ENCODE assay signal across 21 cellular contexts in genomic region chr3:101017048-101017447, GRCh38. TPM values are rescaled to one million over a fixed set of nuclear protein-coding genes. Genes with fewer than 3 reads are reported as not detected.
A peak's percentile ranks its signal among the peaks of the same experiment; 100 is the strongest.
DNase-seq lines count a peak whose midpoint lies in the region; ATAC-seq and TF ChIP-seq lines count a peak whose summit lies in the region.
"Had no signal": no experiment of that assay in that cellular context is flagged by ENCODE, and none has a peak within 500 bp of the region (broad histone marks: within the 10 kb centered on the region; RNA-seq: fewer than 3 reads in every experiment).

No MANE protein-coding gene starts in this region.

- H3K27ac ChIP-seq in brain microvascular endothelial cell (peak overlapping the region; percentile 3), foreskin keratinocyte (no peak overlapping the region), thoracic aorta (no peak overlapping the region)
- H3K27ac ChIP-seq: esophagus squamous epithelium, hepatocyte, HL-60, WERI-Rb-1 had no signal

- DNase-seq in Right ventricle myocardium inferior (ENCODE audit: missing footprints) (no peak), left ventricle myocardium superior (no peak), brain microvascular endothelial cell (peak; percentile 14), foreskin keratinocyte (peak in 1 of 2 donors; percentile 44), thoracic aorta (ENCODE audit: low spot score) (no peak), GM20000 (ENCODE audit: low spot score) (no peak), progenitor cell of endocrine pancreas (ENCODE audit: low spot score, unreplicated experiment) (no peak)
- no peak for DNase-seq in activated CD8-positive, alpha-beta T cell treated with anti-CD3 and anti-CD28 coated beads for 36 hours
- DNase-seq: activated T-cell treated with anti-CD3 and anti-CD28 coated beads, Interleukin-2, amount 50 U/mL, for 72 hours; esophagus squamous epithelium; islet precursor cell; NCI-H2029; WERI-Rb-1 had no signal

- no peaks in the 10 kb centered on the region for H3K4me1 Mint-ChIP-seq in activated CD8-positive, alpha-beta T cell treated with anti-CD3 and anti-CD28 coated beads for 36 hours (ENCODE audit: low read depth)
- H3K4me1 Mint-ChIP-seq in progenitor cell of endocrine pancreas (ENCODE audit: low read depth), result no peaks in the 10 kb centered on the region
- H3K4me1 Mint-ChIP-seq: CD14-positive monocyte; stimulated activated memory B cell treated with anti-CD40 and anti-IgM and Interleukin-4, amounts not matched to agents 10 μg/mL and 1 μg/mL and 100 μg/mL, for 72 hours had no signal

- H3K27me3 ChIP-seq in brain microvascular endothelial cell (replicated peaks) (no peaks in the 10 kb centered on the region), foreskin keratinocyte (no peaks in the 10 kb centered on the region), thoracic aorta (replicated peaks; ENCODE audit: insufficient read depth) (no peaks in the 10 kb centered on the region)
- H3K27me3 ChIP-seq: esophagus squamous epithelium, hepatocyte had no signal

- H3K4me1 ChIP-seq in foreskin keratinocyte (peaks cover 11% of the 10 kb centered on the region), thoracic aorta (ENCODE audit: control insufficient read depth in 1 of 2, low read depth in 2 of 2) (peaks cover 4 to 15% of the 10 kb centered on the region in 2 donors)

- no peak overlapping the region for H3K4me3 Mint-ChIP-seq in activated CD8-positive, alpha-beta T cell treated with anti-CD3 and anti-CD28 coated beads for 36 hours
- no peak overlapping the region for H3K4me3 Mint-ChIP-seq in progenitor cell of endocrine pancreas (ENCODE audit: low read depth)
- H3K4me3 Mint-ChIP-seq: activated naive CD8-positive, alpha-beta T cell; activated T-cell treated with anti-CD3 and anti-CD28 coated beads, Interleukin-2, amount 50 U/mL, for 72 hours; CD14-positive monocyte; natural killer cell treated with Interleukin-12 subunit alpha and Interleukin-12 subunit beta and Interleukin-15 and Interleukin-18, amount 100 ng/mL, for 72 hours; stimulated activated memory B cell treated with anti-CD40 and anti-IgM and Interleukin-4, amounts not matched to agents 10 μg/mL and 1 μg/mL and 100 μg/mL, for 72 hours had no signal

- CTCF ChIA-PET in activated CD8-positive, alpha-beta T cell treated with anti-CD3 and anti-CD28 coated beads for 36 hours (lab: Charles Lee), result no interaction called here

- in situ Hi-C loops in brain microvascular endothelial cell (cut with HindIII; ENCODE audit: low pct_ligation_motif_present, low sequenced_read_pairs), result no loop called here

- H3K36me3 ChIP-seq in brain microvascular endothelial cell (replicated peaks) (no peaks in the 10 kb centered on the region), thoracic aorta (no peaks in the 10 kb centered on the region)
- H3K36me3 ChIP-seq: esophagus squamous epithelium, WERI-Rb-1 had no signal

- H3K4me3 ChIP-seq in brain microvascular endothelial cell (ENCODE audit: low read depth, low read length) (no peak overlapping the region), thoracic aorta (peak overlapping the region; percentile 35)
- H3K4me3 ChIP-seq: esophagus squamous epithelium, hepatocyte had no signal

- no peak overlapping the region for H3K27ac Mint-ChIP-seq in activated CD8-positive, alpha-beta T cell treated with anti-CD3 and anti-CD28 coated beads for 36 hours
- no peak overlapping the region for H3K27ac Mint-ChIP-seq in progenitor cell of endocrine pancreas
- H3K27ac Mint-ChIP-seq: activated naive CD8-positive, alpha-beta T cell; activated T-cell treated with anti-CD3 and anti-CD28 coated beads, Interleukin-2, amount 50 U/mL, for 72 hours; CD14-positive monocyte; natural killer cell treated with Interleukin-12 subunit alpha and Interleukin-12 subunit beta and Interleukin-15 and Interleukin-18, amount 100 ng/mL, for 72 hours; stimulated activated memory B cell treated with anti-CD40 and anti-IgM and Interleukin-4, amounts not matched to agents 10 μg/mL and 1 μg/mL and 100 μg/mL, for 72 hours had no signal

- POLR2A ChIA-PET in activated CD8-positive, alpha-beta T cell treated with anti-CD3 and anti-CD28 coated beads for 36 hours (lab: Charles Lee), result no interaction called here

- H3K36me3 Mint-ChIP-seq in activated CD8-positive, alpha-beta T cell treated with anti-CD3 and anti-CD28 coated beads for 36 hours (ENCODE audit: low read depth), result no peaks in the 10 kb centered on the region
- no peaks in the 10 kb centered on the region for H3K36me3 Mint-ChIP-seq in progenitor cell of endocrine pancreas (ENCODE audit: insufficient read depth)
- H3K36me3 Mint-ChIP-seq: CD14-positive monocyte; stimulated activated memory B cell treated with anti-CD40 and anti-IgM and Interleukin-4, amounts not matched to agents 10 μg/mL and 1 μg/mL and 100 μg/mL, for 72 hours had no signal

- TF ChIP-seq CTCF in brain microvascular endothelial cell (IDR thresholded peaks at IDR 0.05; ENCODE audit: low read depth, low read length, missing control alignments) (no peak), foreskin keratinocyte (conservative IDR thresholded peaks at IDR 0.05) (no peak), thoracic aorta (IDR thresholded peaks at IDR 0.05) (no peak), GM20000 (IDR thresholded peaks at IDR 0.05; ENCODE audit: extremely low read depth, missing control alignments) (no peak), progenitor cell of endocrine pancreas (IDR thresholded peaks at IDR 0.05; ENCODE audit: unreplicated experiment) (no peak)
- TF ChIP-seq CTCF in activated CD8-positive, alpha-beta T cell treated with anti-CD3 and anti-CD28 coated beads for 36 hours (IDR thresholded peaks at IDR 0.05), result no peak

- peaks cover 3% of the 10 kb centered on the region for H3K27me3 Mint-ChIP-seq in activated CD8-positive, alpha-beta T cell treated with anti-CD3 and anti-CD28 coated beads for 36 hours
- no peaks in the 10 kb centered on the region for H3K27me3 Mint-ChIP-seq in progenitor cell of endocrine pancreas
- H3K27me3 Mint-ChIP-seq: natural killer cell treated with Interleukin-12 subunit alpha and Interleukin-12 subunit beta and Interleukin-15 and Interleukin-18, amount 100 ng/mL, for 72 hours; stimulated activated memory B cell treated with anti-CD40 and anti-IgM and Interleukin-4, amounts not matched to agents 10 μg/mL and 1 μg/mL and 100 μg/mL, for 72 hours had no signal

- ATAC-seq in Right ventricle myocardium inferior, result peak; percentile 50
- no peak for ATAC-seq in left ventricle myocardium superior
- ATAC-seq in foreskin keratinocyte, result peak; percentile 64
- ATAC-seq in thoracic aorta (ENCODE audit: insufficient number of reproducible peaks, low FRiP score, low read depth), result no peak
- no peak for ATAC-seq in activated CD8-positive, alpha-beta T cell treated with anti-CD3 and anti-CD28 coated beads for 36 hours
- ATAC-seq: activated T-cell treated with anti-CD3 and anti-CD28 coated beads, Interleukin-2, amount 50 U/mL, for 72 hours; HCT116; natural killer cell treated with Interleukin-12 subunit alpha and Interleukin-12 subunit beta and Interleukin-15 and Interleukin-18, amount 100 ng/mL, for 72 hours; stimulated activated memory B cell treated with anti-CD40 and anti-IgM and Interleukin-4, amounts not matched to agents 10 μg/mL and 1 μg/mL and 100 μg/mL, for 72 hours had no signal

- H3K9me3 ChIP-seq in thoracic aorta, result no peaks in the 10 kb centered on the region

- intact Hi-C loops in Right ventricle myocardium inferior (cut with DNase I) (no loop called here), left ventricle myocardium superior (cut with micrococcal nuclease) (no loop called here)
- intact Hi-C loops in activated CD8-positive, alpha-beta T cell treated with anti-CD3 and anti-CD28 coated beads for 36 hours (cut with micrococcal nuclease), result no loop called here

- H3K9me3 Mint-ChIP-seq in activated CD8-positive, alpha-beta T cell treated with anti-CD3 and anti-CD28 coated beads for 36 hours, result peaks cover 3% of the 10 kb centered on the region
- peaks cover 7% of the 10 kb centered on the region for H3K9me3 Mint-ChIP-seq in progenitor cell of endocrine pancreas (ENCODE audit: low read depth)

RNA-seq across cellular contexts. Expression of gene ABI3BP, which starts 23.8 kb away (rescaled TPM):
- total RNA-seq in Right ventricle myocardium inferior (40.7 TPM), left ventricle myocardium superior (23.4 TPM), foreskin keratinocyte (2.0 and 2.7 TPM in 2 replicates), thoracic aorta (100 to 1,000 TPM in 1 of 2 donors, 10 to 100 TPM in 1; 46.8 to 185 TPM), progenitor cell of endocrine pancreas (not detected in 2 replicates)
- 0.62 and 0.68 TPM in 2 replicates for polyA plus RNA-seq in foreskin keratinocyte
- total RNA-seq in activated CD8-positive, alpha-beta T cell treated with anti-CD3 and anti-CD28 coated beads for 36 hours, result not detected
- total RNA-seq: activated T-cell treated with anti-CD3 and anti-CD28 coated beads, Interleukin-2, amount 50 U/mL, for 72 hours; natural killer cell treated with Interleukin-12 subunit alpha and Interleukin-12 subunit beta and Interleukin-15 and Interleukin-18, amount 100 ng/mL, for 72 hours; T-helper 1 cell treated with Interleukin-12 subunit alpha and Interleukin-12 subunit beta and Interleukin-4 antibody, amounts not matched to agents 30 ng/mL and 1 ng/mL, for 36 hours had no signal
- polyA plus RNA-seq: CD14-positive monocyte had no signal

Comparison
In these comparisons a context has a peak if more than half of its experiments do, and no peak if none do; other contexts are left out.
1. ATAC-seq: peak in Right ventricle myocardium inferior (single experiment) and foreskin keratinocyte (single experiment); none in left ventricle myocardium superior (single experiment), thoracic aorta (single experiment) and activated CD8-positive, alpha-beta T cell treated with anti-CD3 and anti-CD28 coated beads for 36 hours (single experiment).